In the genomic region with DNA sequence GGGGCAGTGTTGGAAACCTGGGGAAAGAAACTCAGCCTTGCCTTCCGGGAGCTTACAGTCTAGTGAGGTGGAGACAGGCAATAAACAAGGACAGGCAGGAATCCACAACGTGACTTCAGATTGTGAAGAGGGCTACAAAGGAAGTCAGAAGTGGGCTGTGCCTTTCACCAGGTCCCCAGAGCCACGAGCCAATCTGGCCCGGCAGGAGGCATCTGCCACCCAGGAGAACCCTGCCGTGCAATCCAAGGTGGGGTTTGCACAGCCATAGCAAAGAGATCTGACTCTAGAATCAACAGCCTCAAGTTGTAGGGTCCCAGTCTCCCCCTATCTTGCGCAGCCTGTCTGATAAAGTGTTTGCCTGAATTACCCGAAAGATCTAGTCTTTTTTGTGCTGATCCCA, we compare ENCODE assay signal across 15 cellular contexts. TPM values are rescaled to one million over a fixed set of nuclear protein-coding genes. Genes with fewer than 3 reads are reported as not detected.
DNase-seq lines count a peak whose midpoint lies in the region; ATAC-seq, FAIRE-seq and TF ChIP-seq lines count a peak whose summit lies in the region.
"Had no signal": no experiment of that assay in that cellular context is flagged by ENCODE, and none has a peak within 500 bp of the region (broad histone marks: within the 10 kb centered on the region; RNA-seq: fewer than 3 reads in every experiment).

No MANE protein-coding gene starts in this region.

- peaks cover 9% of the 10 kb centered on the region for H3K9me3 ChIP-seq in astrocyte (ENCODE audit: insufficient read depth, low read depth, low read length)
- no peaks in the 10 kb centered on the region for H3K9me3 ChIP-seq in small intestine (ENCODE audit: control insufficient read depth, low read depth)
- H3K9me3 ChIP-seq: psoas muscle had no signal

- H3K36me3 Mint-ChIP-seq in activated CD8-positive, alpha-beta memory T cell treated with anti-CD3 and anti-CD28 coated beads, Interleukin-2, amount 10 ng/mL, durations not matched to agents 7 days and 5 days: peaks cover 6% of the 10 kb centered on the region
- peaks cover 5% of the 10 kb centered on the region for H3K36me3 Mint-ChIP-seq in astrocyte (ENCODE audit: low read depth, unreplicated experiment)

- H4K20me1 ChIP-seq in astrocyte (ENCODE audit: insufficient read depth, low read length): peaks cover 12% of the 10 kb centered on the region

- H3K27me3 Mint-ChIP-seq in activated CD8-positive, alpha-beta memory T cell treated with anti-CD3 and anti-CD28 coated beads, Interleukin-2, amount 10 ng/mL, durations not matched to agents 7 days and 5 days: peaks cover 91% of the 10 kb centered on the region
- H3K27me3 Mint-ChIP-seq in astrocyte (ENCODE audit: low read depth, unreplicated experiment): peaks cover 90% of the 10 kb centered on the region

- no peak overlapping the region for H2AFZ ChIP-seq in astrocyte (ENCODE audit: low read depth, low read length)

- H3K9ac ChIP-seq in astrocyte (ENCODE audit: low read length): no peak overlapping the region
- H3K9ac ChIP-seq: KMS-11 had no signal

- H3K27ac ChIP-seq in astrocyte (ENCODE audit: low read depth, low read length) (no peak overlapping the region), small intestine (ENCODE audit: low read depth in 1 of 2, low read length in 1 of 2) (no peak overlapping the region)
- H3K27ac ChIP-seq: gastroesophageal sphincter, KMS-11, psoas muscle had no signal

- 4 to 8% (median 5%) methylated on average over 7 of the region's 7 CpGs for WGBS in small intestine, 3 donors

- peak; percentile 9 for FAIRE-seq in HTR-8/SVneo (lab: Jason Lieb, UNC)
- no peak for FAIRE-seq in astrocyte (lab: Jason Lieb, UNC)
- FAIRE-seq in small intestine (lab: Jason Lieb, UNC): no peak
- FAIRE-seq: islet of Langerhans had no signal

- no peaks in the 10 kb centered on the region for H3K36me3 ChIP-seq in astrocyte (ENCODE audit: insufficient read depth, low read length)
- no peaks in the 10 kb centered on the region for H3K36me3 ChIP-seq in small intestine (ENCODE audit: control insufficient read depth in 2 of 2, insufficient read depth in 2 of 2, low read length in 2 of 2)
- H3K36me3 ChIP-seq: gastroesophageal sphincter had no signal

- no peak for ATAC-seq in activated CD8-positive, alpha-beta memory T cell treated with anti-CD3 and anti-CD28 coated beads, Interleukin-2, amount 10 ng/mL, durations not matched to agents 7 days and 5 days
- ATAC-seq: gastroesophageal sphincter, psoas muscle had no signal

- H3K4me3 ChIP-seq in astrocyte (ENCODE audit: insufficient read depth, low read depth, low read length) (no peak overlapping the region), small intestine (ENCODE audit: low read depth in 1 of 2, low read length in 2 of 2) (no peak overlapping the region)
- H3K4me3 ChIP-seq: gastroesophageal sphincter, psoas muscle had no signal

- no peak for DNase-seq in activated CD8-positive, alpha-beta memory T cell treated with anti-CD3 and anti-CD28 coated beads, Interleukin-2, amount 10 ng/mL, durations not matched to agents 7 days and 5 days
- no peak for DNase-seq in activated CD8-positive, alpha-beta memory T cell treated with anti-CD3 and anti-CD28 coated beads for 24 hours
- DNase-seq in HTR-8/SVneo (ENCODE audit: insufficient read length, low spot score) (no peak), astrocyte (ENCODE audit: low read depth) (no peak), cerebellum (ENCODE audit: low spot score) (no peak), COR-L47 (lab: John Stamatoyannopoulos, UW) (no peak), small intestine (no peak)
- DNase-seq in stimulated activated CD8-positive, alpha-beta memory T cell treated with anti-CD3 and anti-CD28 coated beads, Interleukin-4, amount 100 ng/mL, for 48 hours: peak; percentile 29
- DNase-seq: NCI-H187 treated with DMSO at 0.1 percent for 48 hours, psoas muscle, SHP77 treated with DMSO at 0.1 percent for 48 hours had no signal

- CTCF ChIA-PET in activated CD8-positive, alpha-beta memory T cell treated with anti-CD3 and anti-CD28 coated beads, Interleukin-2, amount 10 ng/mL, durations not matched to agents 7 days and 5 days (lab: Charles Lee): interaction anchor here (1.2 kb wide), 2 partner anchors 22 to 80 kb away, joined by 3 read pairs; no protein-coding TSS in a partner anchor

- H3K4me1 Mint-ChIP-seq in activated CD8-positive, alpha-beta memory T cell treated with anti-CD3 and anti-CD28 coated beads, Interleukin-2, amount 10 ng/mL, durations not matched to agents 7 days and 5 days: peaks cover 42% of the 10 kb centered on the region
- H3K4me1 Mint-ChIP-seq in astrocyte (ENCODE audit: low read depth, unreplicated experiment): no peaks in the 10 kb centered on the region

- no peak overlapping the region for H3K4me3 Mint-ChIP-seq in activated CD8-positive, alpha-beta memory T cell treated with anti-CD3 and anti-CD28 coated beads, Interleukin-2, amount 10 ng/mL, durations not matched to agents 7 days and 5 days
- H3K4me3 Mint-ChIP-seq in astrocyte (ENCODE audit: unreplicated experiment): no peak overlapping the region

- no peaks in the 10 kb centered on the region for H3K9me3 Mint-ChIP-seq in activated CD8-positive, alpha-beta memory T cell treated with anti-CD3 and anti-CD28 coated beads, Interleukin-2, amount 10 ng/mL, durations not matched to agents 7 days and 5 days (ENCODE audit: low read depth)
- H3K9me3 Mint-ChIP-seq in astrocyte (ENCODE audit: unreplicated experiment): peaks cover 44% of the 10 kb centered on the region

- no peak overlapping the region for H3K4me2 ChIP-seq in astrocyte (ENCODE audit: low read length)
- H3K4me2 ChIP-seq: KMS-11 had no signal

- H3K27ac Mint-ChIP-seq in activated CD8-positive, alpha-beta memory T cell treated with anti-CD3 and anti-CD28 coated beads, Interleukin-2, amount 10 ng/mL, durations not matched to agents 7 days and 5 days: peak overlapping the region; percentile 0
- H3K27ac Mint-ChIP-seq in astrocyte (ENCODE audit: unreplicated experiment): peak overlapping the region; percentile 70

- TF ChIP-seq CTCF in astrocyte (IDR thresholded peaks at IDR 0.05; ENCODE audit: insufficient read depth, low read depth, low read length): no peak

- H3K27me3 ChIP-seq in astrocyte (ENCODE audit: insufficient read depth, low read length) (peaks cover 97% of the 10 kb centered on the region), small intestine (ENCODE audit: control insufficient read depth in 2 of 2, insufficient read depth in 2 of 2, low read length in 2 of 2) (peaks cover 25 to 71% of the 10 kb centered on the region in 2 donors)

- H3K4me1 ChIP-seq in astrocyte (ENCODE audit: insufficient read depth, low read length): peaks cover 3% of the 10 kb centered on the region
- H3K4me1 ChIP-seq in small intestine (ENCODE audit: control insufficient read depth in 2 of 2, insufficient read depth in 1 of 2, low read depth in 1 of 2, low read length in 1 of 2): peaks cover 0 to 2% of the 10 kb centered on the region in 2 donors

- H3K79me2 ChIP-seq in astrocyte (ENCODE audit: insufficient read depth, low read length): no peaks in the 10 kb centered on the region

RNA-seq across cellular contexts. Expression of gene SLC32A1, which starts 5.5 kb away (rescaled TPM):
- total RNA-seq in activated CD8-positive, alpha-beta memory T cell treated with anti-CD3 and anti-CD28 coated beads, Interleukin-2, amount 10 ng/mL, durations not matched to agents 7 days and 5 days: not detected
- total RNA-seq in astrocyte (not detected in 2 replicates), cerebellum (13.7 TPM)
- not detected for polyA plus RNA-seq in small intestine
- total RNA-seq: gastroesophageal sphincter, psoas muscle, ureter had no signal
- polyA plus RNA-seq: psoas muscle had no signal

RNA-seq across cellular contexts. Expression of gene ACTR5, which starts 18.5 kb away (rescaled TPM):
- 10 to 100 TPM in 1 of 2 experiments, 1 to 10 TPM in 1; 9.5 to 10.6 TPM for total RNA-seq in activated CD8-positive, alpha-beta memory T cell treated with anti-CD3 and anti-CD28 coated beads, Interleukin-2, amount 10 ng/mL, durations not matched to agents 7 days and 5 days
- 3.7 and 4.0 TPM in 2 replicates for total RNA-seq in astrocyte
- 10.6 TPM for total RNA-seq in cerebellum
- 1 to 10 TPM; 4.7 to 7.8 (median 5.8) TPM for polyA plus RNA-seq in small intestine

Comparison
In these comparisons a context has a peak if more than half of its experiments do, and no peak if none do; other contexts are left out.
1. RNA of gene SLC32A1, which starts 5.5 kb away (total RNA-seq): 13.7 TPM in cerebellum (single experiment); not detected in activated CD8-positive, alpha-beta memory T cell treated with anti-CD3 and anti-CD28 coated beads, Interleukin-2, amount 10 ng/mL, durations not matched to agents 7 days and 5 days and not detected in astrocyte; every median in the first group is over 10 times any median in the second.